32 cellular contexts compared by ENCODE assay signal in the genomic region with DNA sequence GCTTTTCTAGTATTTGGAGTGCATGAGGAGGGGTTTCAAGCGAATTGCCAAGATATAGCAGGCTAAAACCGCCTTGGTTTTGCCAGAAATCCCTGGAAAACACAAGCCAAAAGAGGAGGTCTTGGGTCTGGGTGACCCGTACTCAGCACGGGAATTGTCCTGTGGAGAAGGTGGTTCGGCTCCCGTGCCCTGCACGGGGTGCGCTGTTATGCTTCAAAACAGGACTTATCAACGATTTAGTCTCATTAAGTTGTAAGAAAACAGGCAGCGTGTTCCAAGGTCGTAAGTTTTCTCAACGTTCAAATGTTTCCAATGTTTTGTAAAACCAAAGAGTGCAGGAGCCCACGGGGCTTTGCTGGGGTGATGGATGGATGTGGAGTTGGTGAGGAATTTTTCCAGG.
"Had no signal": no experiment of that assay in that cellular context is flagged by ENCODE, and none has a peak within 500 bp of the region (broad histone marks: within the 10 kb centered on the region; RNA-seq: fewer than 3 reads in every experiment).

No MANE protein-coding gene starts in this region.

- H3K36me3 ChIP-seq: left lung, lower lobe of right lung, right atrium auricular region, right lobe of liver, thyroid gland, transverse colon, upper lobe of right lung had no signal

- H3K9me3 ChIP-seq: left lung, lower lobe of right lung, mucosa of descending colon, right lobe of liver, testis, thyroid gland, transverse colon, upper lobe of right lung had no signal

- H3K27me3 Mint-ChIP-seq: stimulated activated naive CD8-positive, alpha-beta T cell treated with anti-CD3 and anti-CD28 coated beads, Interleukin-15, amount 100 ng/mL, for 72 hours had no signal

- H3K4me1 ChIP-seq: left lung, parathyroid adenoma, right lobe of liver, thyroid gland, transverse colon had no signal

- H3K79me2 ChIP-seq: parathyroid adenoma had no signal

- H3K4me3 ChIP-seq: left lung, lower lobe of right lung, mucosa of descending colon, right atrium auricular region, right lobe of liver, smooth muscle cell, testis, thyroid gland, transverse colon, upper lobe of right lung had no signal

- H3K4me2 ChIP-seq: smooth muscle cell had no signal

- DNase-seq: hippocampal formation; immature natural killer cell; kidney; left colon; left lung; lower lobe of right lung; mammary epithelial cell; mesenchymal stem cell; midbrain; mucosa of descending colon; naive thymus-derived CD4-positive, alpha-beta T cell; nucleus accumbens; right lobe of liver; stimulated activated CD4-positive, alpha-beta T cell treated with anti-CD3 and anti-CD28 coated beads, Interleukin-1b, Interleukin-23, amount 100 ng/mL, for 48 hours; stimulated activated CD4-positive, alpha-beta T cell treated with anti-CD3 and anti-CD28 coated beads, Interleukin-2, amount 100 ng/mL, for 48 hours; stimulated activated CD4-positive, alpha-beta T cell treated with anti-CD3 and anti-CD28 coated beads, Interleukin-4, amount 100 ng/mL, for 4 hours; stimulated activated CD8-positive, alpha-beta memory T cell treated with anti-CD3 and anti-CD28 coated beads, Interleukin-4, amount 100 ng/mL, for 48 hours; stimulated activated naive CD4-positive, alpha-beta T cell treated with Interleukin-2 at 50 U/mL for 16 hours; stimulated activated naive CD8-positive, alpha-beta T cell treated with anti-CD3 and anti-CD28 coated beads, Interleukin-15, amount 100 ng/mL, for 72 hours; substantia nigra; testis; thyroid gland; transverse colon; upper lobe of right lung had no signal

- H3K9ac ChIP-seq: parathyroid adenoma had no signal

- FAIRE-seq: islet of Langerhans, kidney, urothelium cell line had no signal

- H3K27ac ChIP-seq: left lung, lower lobe of right lung, parathyroid adenoma, right atrium auricular region, right lobe of liver, testis, thyroid gland, transverse colon, upper lobe of right lung had no signal

- H3K27me3 ChIP-seq: right atrium auricular region, right lobe of liver, testis, thyroid gland, upper lobe of right lung had no signal

- H3K4me3 Mint-ChIP-seq: immature natural killer cell; naive thymus-derived CD4-positive, alpha-beta T cell; natural killer cell treated with Interleukin-12 subunit alpha and Interleukin-12 subunit beta and Interleukin-15 and Interleukin-18, amount 100 ng/mL, for 72 hours; neural crest cell; stimulated activated memory B cell treated with anti-CD40 and anti-IgM and Interleukin-4, amounts not matched to agents 10 μg/mL and 1 μg/mL and 100 μg/mL, for 72 hours; stimulated activated naive CD8-positive, alpha-beta T cell treated with anti-CD3 and anti-CD28 coated beads, Interleukin-15, amount 100 ng/mL, for 72 hours had no signal

- H3K9me3 Mint-ChIP-seq: immature natural killer cell; neural crest cell; stimulated activated naive CD8-positive, alpha-beta T cell treated with anti-CD3 and anti-CD28 coated beads, Interleukin-15, amount 100 ng/mL, for 72 hours had no signal

- H2AFZ ChIP-seq: parathyroid adenoma had no signal

- H3K36me3 Mint-ChIP-seq: immature natural killer cell; natural killer cell treated with Interleukin-12 subunit alpha and Interleukin-12 subunit beta and Interleukin-15 and Interleukin-18, amount 100 ng/mL, for 72 hours; stimulated activated memory B cell treated with anti-CD40 and anti-IgM and Interleukin-4, amounts not matched to agents 10 μg/mL and 1 μg/mL and 100 μg/mL, for 72 hours had no signal

- H3K27ac Mint-ChIP-seq: immature natural killer cell; naive thymus-derived CD4-positive, alpha-beta T cell; natural killer cell treated with Interleukin-12 subunit alpha and Interleukin-12 subunit beta and Interleukin-15 and Interleukin-18, amount 100 ng/mL, for 72 hours; stimulated activated memory B cell treated with anti-CD40 and anti-IgM and Interleukin-4, amounts not matched to agents 10 μg/mL and 1 μg/mL and 100 μg/mL, for 72 hours; stimulated activated naive CD8-positive, alpha-beta T cell treated with anti-CD3 and anti-CD28 coated beads, Interleukin-15, amount 100 ng/mL, for 72 hours had no signal

- H3K4me1 Mint-ChIP-seq: immature natural killer cell; naive thymus-derived CD4-positive, alpha-beta T cell; neural crest cell; stimulated activated memory B cell treated with anti-CD40 and anti-IgM and Interleukin-4, amounts not matched to agents 10 μg/mL and 1 μg/mL and 100 μg/mL, for 72 hours; stimulated activated naive CD8-positive, alpha-beta T cell treated with anti-CD3 and anti-CD28 coated beads, Interleukin-15, amount 100 ng/mL, for 72 hours had no signal

- ATAC-seq: left colon; left lung; lower lobe of right lung; mucosa of descending colon; naive thymus-derived CD4-positive, alpha-beta T cell; natural killer cell treated with Interleukin-12 subunit alpha and Interleukin-12 subunit beta and Interleukin-15 and Interleukin-18, amount 100 ng/mL, for 72 hours; right lobe of liver; stimulated activated memory B cell treated with anti-CD40 and anti-IgM and Interleukin-4, amounts not matched to agents 10 μg/mL and 1 μg/mL and 100 μg/mL, for 72 hours; stimulated activated naive CD8-positive, alpha-beta T cell treated with anti-CD3 and anti-CD28 coated beads, Interleukin-15, amount 100 ng/mL, for 72 hours; upper lobe of right lung had no signal
